Comparison of ENCODE assay signal across 16 cellular contexts in the genomic region with DNA sequence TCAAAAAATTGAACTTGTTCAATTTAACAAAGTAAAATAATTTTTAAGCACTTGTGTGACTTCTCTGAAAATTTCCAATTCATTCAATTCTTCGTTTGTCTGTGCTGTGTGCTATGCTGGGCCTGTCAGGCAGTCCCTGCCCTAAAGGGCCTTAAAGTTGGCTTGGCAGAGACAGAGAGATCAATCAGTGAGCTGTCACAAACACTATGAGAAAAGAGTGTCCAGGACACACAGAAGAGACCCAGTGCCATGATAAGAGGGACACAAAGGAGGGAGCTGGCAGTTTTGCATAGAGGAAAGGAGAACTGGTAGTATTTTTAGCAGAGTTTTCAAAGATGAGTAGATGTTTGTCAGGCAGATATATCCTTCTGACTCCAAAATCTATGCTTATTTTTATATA.
DNase-seq lines count a peak whose midpoint lies in the region; ATAC-seq and TF ChIP-seq lines count a peak whose summit lies in the region.
"Had no signal": no experiment of that assay in that cellular context is flagged by ENCODE, and none has a peak within 500 bp of the region (broad histone marks: within the 10 kb centered on the region; RNA-seq: fewer than 3 reads in every experiment).

No MANE protein-coding gene starts in this region.

- TF ChIP-seq CTCF in right atrium auricular region (IDR thresholded peaks at IDR 0.05) (no peak), MM.1S (IDR thresholded peaks at IDR 0.05; ENCODE audit: low read length) (no peak), left ventricle myocardium inferior (IDR thresholded peaks at IDR 0.05; ENCODE audit: borderline replicate concordance) (no peak)

- H3K9me3 ChIP-seq in right atrium auricular region = no peaks in the 10 kb centered on the region
- no peaks in the 10 kb centered on the region for H3K9me3 ChIP-seq in MM.1S (replicated peaks; ENCODE audit: insufficient read depth, low read length)
- H3K9me3 ChIP-seq in left ventricle myocardium inferior (replicated peaks) = no peaks in the 10 kb centered on the region
- H3K9me3 ChIP-seq: HAP-1 had no signal

- H3K4me1 ChIP-seq in right atrium auricular region = peaks cover 0 to 3% of the 10 kb centered on the region in 2 donors
- peaks cover 11% of the 10 kb centered on the region for H3K4me1 ChIP-seq in MM.1S (ENCODE audit: low read length)
- peaks cover 34% of the 10 kb centered on the region for H3K4me1 ChIP-seq in left ventricle myocardium inferior

- no peaks in the 10 kb centered on the region for H3K9me2 ChIP-seq in MM.1S (replicated peaks; ENCODE audit: insufficient read depth, low read length)

- peak overlapping the region; percentile 33; the same call in 1 of the 2 replicates for H3K4me2 ChIP-seq in MM.1S (ENCODE audit: low read depth, low read length)

- peak; percentile 92 for ATAC-seq in Right ventricle myocardium superior (ENCODE audit: poor library complexity)
- ATAC-seq: HepG2 had no signal

- no peak overlapping the region for H3K9ac ChIP-seq in MM.1S (ENCODE audit: low read length)

- H3K36me3 ChIP-seq in right atrium auricular region (no peaks in the 10 kb centered on the region), MM.1S (replicated peaks; ENCODE audit: insufficient read depth, low read length) (no peaks in the 10 kb centered on the region), left ventricle myocardium inferior (peaks cover 1% of the 10 kb centered on the region)
- H3K36me3 ChIP-seq: HAP-1 had no signal

- H3K4me3 ChIP-seq in right atrium auricular region (no peak overlapping the region), MM.1S (ENCODE audit: low read length) (no peak overlapping the region), left ventricle myocardium inferior (no peak overlapping the region)
- H3K4me3 ChIP-seq: HAP-1 had no signal

- no peaks in the 10 kb centered on the region for H3K79me2 ChIP-seq in MM.1S (ENCODE audit: low read length)

- no peak overlapping the region for H2AFZ ChIP-seq in MM.1S (ENCODE audit: low read length)

- intact Hi-C loops in Right ventricle myocardium superior (cut with DNase I) (no loop called here), left ventricle myocardium inferior (cut with micrococcal nuclease) (no loop called here)

- no peaks in the 10 kb centered on the region for H3F3A ChIP-seq in MM.1S (ENCODE audit: insufficient read depth, low read length)

- H3K27ac ChIP-seq in right atrium auricular region (no peak overlapping the region), MM.1S (ENCODE audit: low read length) (peak overlapping the region; percentile 3; the same call in 1 of the 2 replicates), left ventricle myocardium inferior (replicated peaks) (peak overlapping the region; percentile 4)

- H3K27me3 ChIP-seq in right atrium auricular region = no peaks in the 10 kb centered on the region
- H3K27me3 ChIP-seq in MM.1S (replicated peaks; ENCODE audit: insufficient read depth, low read length) = no peaks in the 10 kb centered on the region
- no peaks in the 10 kb centered on the region for H3K27me3 ChIP-seq in left ventricle myocardium inferior (ENCODE audit: low read depth)

- H4K20me1 ChIP-seq in MM.1S (ENCODE audit: insufficient read depth, low read length) = no peaks in the 10 kb centered on the region

- DNase-seq in Right ventricle myocardium superior (no peak), right atrium auricular region (ENCODE audit: low spot score) (no peak), MM.1S (no peak), left ventricle myocardium inferior (no peak), NCI-H187 (lab: John Stamatoyannopoulos, UW) (no peak), NCI-H2171 (lab: John Stamatoyannopoulos, UW) (no peak), NCI-H510A (lab: John Stamatoyannopoulos, UW) (no peak)
- DNase-seq: C1 segment of cervical spinal cord; CD4-positive, CD25-positive, alpha-beta regulatory T cell; CD8-positive, alpha-beta memory T cell; COR-L47; DMS 273 treated with DMSO at 0.1 percent for 48 hours; DMS53; GDM1 had no signal

Comparison
In these comparisons a context has a peak if more than half of its experiments do, and no peak if none do; other contexts are left out.
1. H3K27ac ChIP-seq: peak in MM.1S (single experiment) and left ventricle myocardium inferior (single experiment); none in right atrium auricular region (0 of 2).